ENCODE assay signal across 11 cellular contexts in genomic region chr10:78634389-78634815, GRCh38.
DNase-seq lines count a peak whose midpoint lies in the region; ATAC-seq and TF ChIP-seq lines count a peak whose summit lies in the region.
"Had no signal": no experiment of that assay in that cellular context is flagged by ENCODE, and none has a peak within 500 bp of the region (broad histone marks: within the 10 kb centered on the region; RNA-seq: fewer than 3 reads in every experiment).

No MANE protein-coding gene starts in this region.

- TF ChIP-seq POLR2A in sigmoid colon (IDR thresholded peaks at IDR 0.05) (no peak), stomach (IDR thresholded peaks at IDR 0.05) (no peak), gastrocnemius medialis (IDR thresholded peaks at IDR 0.05) (no peak)

- peak; percentile 61 for ATAC-seq in GM21786 (IDR thresholded peaks at IDR 0.05; ENCODE audit: unreplicated experiment)
- ATAC-seq in RWPE2 (ENCODE audit: low read depth), result peak; percentile 67; the same call in 2 of the 3 replicates
- ATAC-seq in gastrocnemius medialis, result no peak
- ATAC-seq in HG02884 (IDR thresholded peaks at IDR 0.05; ENCODE audit: unreplicated experiment), result no peak

- DNase-seq in AG20443 (ENCODE audit: low spot score) (peak; percentile 77), RWPE2 (ENCODE audit: low spot score) (no peak), iPS-NIHi7 (ENCODE audit: extremely low spot score) (peak; percentile 86), sigmoid colon (no peak), stomach (no peak), gastrocnemius medialis (no peak)
- DNase-seq: activated T-cell treated with anti-CD3 and anti-CD28 coated beads for 4 hours had no signal

- TF ChIP-seq EP300 in sigmoid colon (IDR thresholded peaks at IDR 0.05), result no peak
- no peak for TF ChIP-seq EP300 in stomach (IDR thresholded peaks at IDR 0.05)

- H3K36me3 ChIP-seq in RWPE2 (ENCODE audit: low read depth), result no peaks in the 10 kb centered on the region
- no peaks in the 10 kb centered on the region for H3K36me3 ChIP-seq in sigmoid colon
- H3K36me3 ChIP-seq in stomach, result no peaks in the 10 kb centered on the region
- no peaks in the 10 kb centered on the region for H3K36me3 ChIP-seq in gastrocnemius medialis
- H3K36me3 ChIP-seq: BLaER1 treated with 17β-estradiol and CSF1 and Interleukin-3, amounts not matched to agents 10 nM and 100 nM had no signal

- no peaks in the 10 kb centered on the region for H3K4me1 ChIP-seq in RWPE2 (ENCODE audit: insufficient read depth, poor library complexity, severe bottlenecking)
- peaks cover 0 to 11% (median 4%) of the 10 kb centered on the region in 4 donors for H3K4me1 ChIP-seq in sigmoid colon
- peaks cover 0 to 21% (median 9%) of the 10 kb centered on the region in 4 donors for H3K4me1 ChIP-seq in stomach
- H3K4me1 ChIP-seq in gastrocnemius medialis, result no peaks in the 10 kb centered on the region

- no peak overlapping the region for H3K27ac ChIP-seq in RWPE2 (ENCODE audit: poor library complexity, severe bottlenecking)
- H3K27ac ChIP-seq in sigmoid colon, result no peak overlapping the region
- H3K27ac ChIP-seq in stomach, result peak overlapping the region in 1 of 5 donors; percentile 50
- H3K27ac ChIP-seq in gastrocnemius medialis, result no peak overlapping the region
- H3K27ac ChIP-seq: BLaER1 treated with 17β-estradiol and CSF1 and Interleukin-3, amounts not matched to agents 10 nM and 100 nM; epithelial cell of prostate had no signal

- H3K27me3 ChIP-seq in RWPE2 (ENCODE audit: insufficient read depth, poor library complexity, severe bottlenecking), result no peaks in the 10 kb centered on the region
- H3K27me3 ChIP-seq in sigmoid colon, result no peaks in the 10 kb centered on the region
- no peaks in the 10 kb centered on the region for H3K27me3 ChIP-seq in stomach
- no peaks in the 10 kb centered on the region for H3K27me3 ChIP-seq in gastrocnemius medialis
- H3K27me3 ChIP-seq: BLaER1 treated with 17β-estradiol and CSF1 and Interleukin-3, amounts not matched to agents 10 nM and 100 nM had no signal

- intact Hi-C loops in sigmoid colon (cut with DNase I), result no loop called here
- intact Hi-C loops in stomach (cut with DNase I; ENCODE audit: low total_unique reads), result no loop called here
- intact Hi-C loops in gastrocnemius medialis (cut with DNase I; ENCODE audit: low total_unique reads), result no loop called here

- H3K9me3 ChIP-seq in RWPE2 (ENCODE audit: severe bottlenecking) (no peaks in the 10 kb centered on the region), sigmoid colon (no peaks in the 10 kb centered on the region), stomach (no peaks in the 10 kb centered on the region), gastrocnemius medialis (no peaks in the 10 kb centered on the region)
- H3K9me3 ChIP-seq: BLaER1 treated with 17β-estradiol and CSF1 and Interleukin-3, amounts not matched to agents 10 nM and 100 nM had no signal

- H3K4me3 ChIP-seq in RWPE2 (ENCODE audit: severe bottlenecking) (no peak overlapping the region), sigmoid colon (no peak overlapping the region), stomach (no peak overlapping the region), gastrocnemius medialis (no peak overlapping the region)
- H3K4me3 ChIP-seq: BLaER1 treated with 17β-estradiol and CSF1 and Interleukin-3, amounts not matched to agents 10 nM and 100 nM had no signal

- TF ChIP-seq CTCF in RWPE2 (IDR thresholded peaks at IDR 0.05; ENCODE audit: poor library complexity, severe bottlenecking) (no peak), sigmoid colon (IDR thresholded peaks at IDR 0.05) (no peak), stomach (IDR thresholded peaks at IDR 0.05) (no peak), gastrocnemius medialis (IDR thresholded peaks at IDR 0.05 in 4 of 5, conservative IDR thresholded peaks at IDR 0.05 in 1 of 5) (no peak)

- WGBS in sigmoid colon, 2 donors, result 70 to 74% methylated on average over 2 of the region's 2 CpGs
- WGBS in stomach, 5 donors, result 28 to 60% (median 50%) methylated on average over 2 of the region's 2 CpGs

- in situ Hi-C loops in gastrocnemius medialis (cut with MboI; ENCODE audit: low sequenced_read_pairs in 4 of 4), result loop anchor here in 1 of 4 donors (25.0 kb wide), 1 partner anchor 572 kb away; no protein-coding TSS in a partner anchor

Comparison
In these comparisons a context has a peak if more than half of its experiments do, and no peak if none do; other contexts are left out.
1. DNase-seq: peak in AG20443 (single experiment) and iPS-NIHi7 (single experiment); none in RWPE2 (single experiment), sigmoid colon (single experiment), stomach (single experiment) and gastrocnemius medialis (0 of 2).
2. ATAC-seq: peak in GM21786 (single experiment) and RWPE2 (single experiment); none in gastrocnemius medialis (0 of 2) and HG02884 (single experiment).